In the genomic region with DNA sequence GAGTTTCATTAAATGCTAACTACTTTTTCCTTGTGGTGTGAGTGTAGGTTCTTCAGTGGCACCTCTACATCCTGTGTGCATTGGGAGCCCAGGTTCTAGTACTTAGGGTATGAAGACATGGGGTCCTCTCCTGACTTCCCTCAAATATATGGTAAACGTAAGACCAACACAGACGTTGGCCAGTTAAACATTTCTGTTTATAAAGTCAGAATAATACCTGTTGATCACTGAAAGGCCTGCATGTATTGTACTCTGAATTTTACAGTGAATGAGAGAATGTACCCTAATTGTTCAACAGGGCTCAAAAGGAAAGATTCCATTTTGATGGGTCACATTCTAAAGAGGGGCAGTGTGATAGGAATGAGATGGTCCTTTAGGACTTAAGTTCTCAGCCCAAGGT, we compare ENCODE assay signal across 1 cellular context.
TF ChIP-seq lines count a peak whose summit lies in the region.

No MANE protein-coding gene starts in this region.

TF ChIP-seq in K562, 482 proteins besides CTCF, POLR2A, EP300 and RAD21:
- TF ChIP-seq, protein P1, sequence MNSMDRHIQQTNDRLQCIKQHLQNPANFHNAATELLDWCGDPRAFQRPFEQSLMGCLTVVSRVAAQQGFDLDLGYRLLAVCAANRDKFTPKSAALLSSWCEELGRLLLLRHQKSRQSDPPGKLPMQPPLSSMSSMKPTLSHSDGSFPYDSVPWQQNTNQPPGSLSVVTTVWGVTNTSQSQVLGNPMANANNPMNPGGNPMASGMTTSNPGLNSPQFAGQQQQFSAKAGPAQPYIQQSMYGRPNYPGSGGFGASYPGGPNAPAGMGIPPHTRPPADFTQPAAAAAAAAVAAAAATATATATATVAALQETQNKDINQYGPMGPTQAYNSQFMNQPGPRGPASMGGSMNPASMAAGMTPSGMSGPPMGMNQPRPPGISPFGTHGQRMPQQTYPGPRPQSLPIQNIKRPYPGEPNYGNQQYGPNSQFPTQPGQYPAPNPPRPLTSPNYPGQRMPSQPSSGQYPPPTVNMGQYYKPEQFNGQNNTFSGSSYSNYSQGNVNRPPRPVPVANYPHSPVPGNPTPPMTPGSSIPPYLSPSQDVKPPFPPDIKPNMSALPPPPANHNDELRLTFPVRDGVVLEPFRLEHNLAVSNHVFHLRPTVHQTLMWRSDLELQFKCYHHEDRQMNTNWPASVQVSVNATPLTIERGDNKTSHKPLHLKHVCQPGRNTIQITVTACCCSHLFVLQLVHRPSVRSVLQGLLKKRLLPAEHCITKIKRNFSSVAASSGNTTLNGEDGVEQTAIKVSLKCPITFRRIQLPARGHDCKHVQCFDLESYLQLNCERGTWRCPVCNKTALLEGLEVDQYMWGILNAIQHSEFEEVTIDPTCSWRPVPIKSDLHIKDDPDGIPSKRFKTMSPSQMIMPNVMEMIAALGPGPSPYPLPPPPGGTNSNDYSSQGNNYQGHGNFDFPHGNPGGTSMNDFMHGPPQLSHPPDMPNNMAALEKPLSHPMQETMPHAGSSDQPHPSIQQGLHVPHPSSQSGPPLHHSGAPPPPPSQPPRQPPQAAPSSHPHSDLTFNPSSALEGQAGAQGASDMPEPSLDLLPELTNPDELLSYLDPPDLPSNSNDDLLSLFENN (IDR thresholded peaks at IDR 0.05; ENCODE audit: low read depth in 2 of 2, low read length in 2 of 2) = no peak
- 0 out of 2 replicates have a peak, but pooled peaks have one; percentile 13 for TF ChIP-seq POLR2G (IDR thresholded peaks at IDR 0.05; ENCODE audit: low read depth, low read length)
- no peak for TF ChIP-seq FOXK1 (CRISPR knock-in tag; IDR thresholded peaks at IDR 0.05; ENCODE audit: borderline replicate concordance)
- TF ChIP-seq, protein P2, sequence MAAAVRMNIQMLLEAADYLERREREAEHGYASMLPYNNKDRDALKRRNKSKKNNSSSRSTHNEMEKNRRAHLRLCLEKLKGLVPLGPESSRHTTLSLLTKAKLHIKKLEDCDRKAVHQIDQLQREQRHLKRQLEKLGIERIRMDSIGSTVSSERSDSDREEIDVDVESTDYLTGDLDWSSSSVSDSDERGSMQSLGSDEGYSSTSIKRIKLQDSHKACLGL (CRISPR knock-in tag; IDR thresholded peaks at IDR 0.05; ENCODE audit: borderline replicate concordance, poor library complexity, severe bottlenecking) = no peak
